8 cellular contexts compared by ENCODE assay signal in genomic region chr20:36744764-36745191, GRCh38. TPM values are rescaled to one million over a fixed set of nuclear protein-coding genes. Genes with fewer than 3 reads are reported as not detected.
DNase-seq lines count a peak whose midpoint lies in the region; ATAC-seq and TF ChIP-seq lines count a peak whose summit lies in the region.

No MANE protein-coding gene starts in this region.

- H3K4me3 Mint-ChIP-seq in activated CD4-positive, alpha-beta T cell treated with anti-CD3 and anti-CD28 coated beads, Interleukin-2, amount 10 ng/mL, durations not matched to agents 24 days and 14 days = peak overlapping the region; percentile 93
- peak overlapping the region; percentile 88 to 91 (median 90) for H3K4me3 Mint-ChIP-seq in T-cell

- no peaks in the 10 kb centered on the region for H3K36me3 Mint-ChIP-seq in activated CD4-positive, alpha-beta T cell treated with anti-CD3 and anti-CD28 coated beads, Interleukin-2, amount 10 ng/mL, durations not matched to agents 24 days and 14 days (ENCODE audit: low read depth)
- H3K36me3 Mint-ChIP-seq in T-cell = no peaks in the 10 kb centered on the region

- POLR2A ChIA-PET in T-cell (lab: Charles Lee) = interaction anchor here (0.6 to 0.7 kb wide), 3 partner anchors 12 to 279 kb away, joined by 4 to 5 read pairs (median 4); no protein-coding TSS in a partner anchor

- peak overlapping the region; percentile 74 to 80 for H3K4me3 ChIP-seq in neutrophil (ENCODE audit: low read depth in 1 of 2, low read length in 1 of 2)

- no peaks in the 10 kb centered on the region for H3K9me3 ChIP-seq in neutrophil

- H3K27me3 Mint-ChIP-seq in activated CD4-positive, alpha-beta T cell treated with anti-CD3 and anti-CD28 coated beads, Interleukin-2, amount 10 ng/mL, durations not matched to agents 24 days and 14 days = no peaks in the 10 kb centered on the region
- H3K27me3 Mint-ChIP-seq in T-cell = no peaks in the 10 kb centered on the region

- no peak for DNase-seq in activated CD4-positive, alpha-beta T cell treated with anti-CD3 and anti-CD28 coated beads, Interleukin-2, amount 10 ng/mL, durations not matched to agents 24 days and 14 days
- DNase-seq in activated CD4-positive, alpha-beta T cell treated with anti-CD3 and anti-CD28 coated beads for 1 hour = no peak
- DNase-seq in T-cell (no peak), fibroblast of peridontal ligament (ENCODE audit: extremely low read depth) (peak; percentile 52), SHP77 (lab: John Stamatoyannopoulos, UW) (no peak)

- H3K9me3 Mint-ChIP-seq in activated CD4-positive, alpha-beta T cell treated with anti-CD3 and anti-CD28 coated beads, Interleukin-2, amount 10 ng/mL, durations not matched to agents 24 days and 14 days = no peaks in the 10 kb centered on the region
- no peaks in the 10 kb centered on the region for H3K9me3 Mint-ChIP-seq in T-cell

- CTCF ChIA-PET in T-cell (lab: Charles Lee) = interaction anchor here in 1 of 2 donors (1.5 to 2.3 kb wide), 2 partner anchors 10 to 11 kb away, joined by 5 to 7 read pairs; no protein-coding TSS in a partner anchor

- H3K4me1 ChIP-seq in neutrophil (ENCODE audit: control insufficient read depth in 1 of 2, insufficient read depth in 1 of 2, low read depth in 1 of 2, low read length in 1 of 2) = peaks cover 13 to 17% of the 10 kb centered on the region in 2 experiments

- no peak overlapping the region for H3K27ac ChIP-seq in neutrophil

- intact Hi-C loops in activated CD4-positive, alpha-beta T cell treated with anti-CD3 and anti-CD28 coated beads, Interleukin-2, amount 10 ng/mL, durations not matched to agents 24 days and 14 days (cut with micrococcal nuclease) = loop anchor here (1.0 to 10.0 kb wide), 3 partner anchors 11 to 280 kb away; no protein-coding TSS in a partner anchor

- peak overlapping the region; percentile 86 for H3K27ac Mint-ChIP-seq in activated CD4-positive, alpha-beta T cell treated with anti-CD3 and anti-CD28 coated beads, Interleukin-2, amount 10 ng/mL, durations not matched to agents 24 days and 14 days
- H3K27ac Mint-ChIP-seq in T-cell = no peak overlapping the region

- peaks cover 14% of the 10 kb centered on the region for H3K27me3 ChIP-seq in neutrophil

- no peak for ATAC-seq in T-cell (replicated peaks in 1 of 4)
- ATAC-seq in GM21723 (IDR thresholded peaks at IDR 0.05; ENCODE audit: unreplicated experiment) = no peak
- no peak for ATAC-seq in HG02798 (IDR thresholded peaks at IDR 0.05; ENCODE audit: poor library complexity, unreplicated experiment)

- H3K4me1 Mint-ChIP-seq in activated CD4-positive, alpha-beta T cell treated with anti-CD3 and anti-CD28 coated beads, Interleukin-2, amount 10 ng/mL, durations not matched to agents 24 days and 14 days = peaks cover 19% of the 10 kb centered on the region
- H3K4me1 Mint-ChIP-seq in T-cell = peaks cover 24 to 34% (median 31%) of the 10 kb centered on the region in 3 donors

- no peak for TF ChIP-seq CTCF in neutrophil (IDR thresholded peaks at IDR 0.05)

- H3K36me3 ChIP-seq in neutrophil = no peaks in the 10 kb centered on the region

RNA-seq across cellular contexts. Expression of gene NDRG3, which starts 1.1 kb away (rescaled TPM):
- 24.7 and 25.3 TPM in 2 replicates for total RNA-seq in activated CD4-positive, alpha-beta T cell treated with anti-CD3 and anti-CD28 coated beads, Interleukin-2, amount 10 ng/mL, durations not matched to agents 24 days and 14 days
- 10 to 100 TPM; 25.8 to 29.5 (median 28.3) TPM for total RNA-seq in T-cell

RNA-seq across cellular contexts. Expression of gene DSN1, which starts 28.8 kb away (rescaled TPM):
- 23.8 and 24.5 TPM in 2 replicates for total RNA-seq in activated CD4-positive, alpha-beta T cell treated with anti-CD3 and anti-CD28 coated beads, Interleukin-2, amount 10 ng/mL, durations not matched to agents 24 days and 14 days
- 10 to 100 TPM; 10.1 to 13.6 (median 11.1) TPM for total RNA-seq in T-cell
